ENCODE assay signal across 11 cellular contexts in the genomic region with DNA sequence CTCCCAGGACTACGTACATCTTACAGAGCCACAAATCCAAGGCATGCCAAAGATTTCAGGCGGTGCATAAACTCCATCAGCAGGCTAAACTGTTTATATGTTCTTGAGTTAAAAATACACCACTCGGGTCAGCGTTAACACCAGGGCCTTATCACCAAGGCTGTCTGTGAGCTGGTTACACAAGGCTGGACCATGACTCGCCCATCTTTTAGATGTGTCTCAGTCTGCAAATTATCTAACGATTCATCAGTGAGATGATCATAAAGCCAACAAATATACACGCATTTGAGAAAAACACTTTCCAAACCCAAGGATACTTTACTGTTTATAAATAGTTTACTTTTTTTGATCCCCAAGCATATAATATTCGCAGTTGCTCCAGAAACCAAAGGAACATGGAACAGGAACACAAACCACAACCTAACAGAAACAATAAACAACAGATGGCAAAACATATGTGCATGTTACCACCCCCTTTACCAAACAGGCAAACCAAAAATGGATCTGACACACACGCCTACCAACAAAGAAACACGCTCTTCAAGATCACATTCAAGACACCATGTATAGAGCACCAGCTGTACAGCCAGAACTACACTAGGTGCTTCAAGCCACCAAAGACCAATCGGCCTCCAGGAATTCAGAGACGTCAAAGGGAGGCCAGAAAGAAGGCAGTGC. TPM values are rescaled to one million over a fixed set of nuclear protein-coding genes. Genes with fewer than 3 reads are reported as not detected.
DNase-seq lines count a peak whose midpoint lies in the region; ATAC-seq and TF ChIP-seq lines count a peak whose summit lies in the region.
"Had no signal": no experiment of that assay in that cellular context is flagged by ENCODE, and none has a peak within 500 bp of the region (broad histone marks: within the 10 kb centered on the region; RNA-seq: fewer than 3 reads in every experiment).

No MANE protein-coding gene starts in this region.

- H3K14ac ChIP-seq in mesenchymal stem cell (ENCODE audit: low read length in 2 of 2), result no peak overlapping the region

- H4K91ac ChIP-seq in mesenchymal stem cell (ENCODE audit: low read length), result no peak overlapping the region

- POLR2A ChIA-PET in MCF 10A (lab: Yijun Ruan, JAX), result interaction anchor here (1.3 kb wide), 1 partner anchor 44 kb away, joined by 4 read pairs; no protein-coding TSS in a partner anchor

- intact Hi-C loops in MCF 10A (cut with micrococcal nuclease), result no loop called here
- intact Hi-C loops in mammary epithelial cell (cut with micrococcal nuclease), result no loop called here

- no peaks in the 10 kb centered on the region for H3K9me3 Mint-ChIP-seq in MCF 10A (ENCODE audit: unreplicated experiment)
- H3K9me3 Mint-ChIP-seq in chondrocyte (ENCODE audit: low read depth), result no peaks in the 10 kb centered on the region

- H2AFZ ChIP-seq in mammary epithelial cell (ENCODE audit: low read depth, low read length) (no peak overlapping the region), mesenchymal stem cell (ENCODE audit: low read depth, low read length) (no peak overlapping the region)

- peak overlapping the region in 1 of 2 experiments; percentile 99 for H2BK12ac ChIP-seq in mesenchymal stem cell (ENCODE audit: low read length in 2 of 2)

- BruUV-seq in MCF 10A (replicated peaks; lab: Mats Ljungman, UMichigan) (no TSS peak), mammary epithelial cell (replicated peaks; lab: Mats Ljungman, UMichigan) (no TSS peak)

- no peak overlapping the region for H3K4me2 ChIP-seq in mammary epithelial cell (ENCODE audit: insufficient read depth, low read depth, low read length)
- H3K4me2 ChIP-seq in mesenchymal stem cell (ENCODE audit: low read length, poor library complexity, severe bottlenecking), result no peak overlapping the region

- H3K4me3 Mint-ChIP-seq in MCF 10A (ENCODE audit: unreplicated experiment) (no peak overlapping the region), chondrocyte (ENCODE audit: unreplicated experiment) (peak overlapping the region; percentile 26)

- H3K36me3 Mint-ChIP-seq in MCF 10A (ENCODE audit: insufficient read depth, unreplicated experiment) (peaks cover 9% of the 10 kb centered on the region), chondrocyte (ENCODE audit: low read depth) (no peaks in the 10 kb centered on the region)

- H4K20me1 ChIP-seq in mammary epithelial cell (ENCODE audit: insufficient read depth, low read length), result no peaks in the 10 kb centered on the region

- no peak overlapping the region for H3K27ac ChIP-seq in mammary epithelial cell (ENCODE audit: insufficient read depth, low read depth, low read length)
- no peak overlapping the region for H3K27ac ChIP-seq in mesenchymal stem cell (ENCODE audit: low read length, poor library complexity, severe bottlenecking)

- no peak for DNase-seq in MCF 10A (ENCODE audit: unreplicated experiment)
- DNase-seq in mammary epithelial cell, result no peak
- no peak for DNase-seq in chondrocyte (ENCODE audit: low spot score)
- DNase-seq in mesenchymal stem cell, result peak; percentile 93
- no peak for DNase-seq in DMS79 treated with DMSO at 0.1 percent for 48 hours (lab: John Stamatoyannopoulos, UW)
- no peak for DNase-seq in iPS-NIHi7 (ENCODE audit: extremely low spot score)
- DNase-seq: Karpas-422, SIG-M5 had no signal

- H3K79me2 ChIP-seq in mammary epithelial cell (ENCODE audit: insufficient read depth, low read length), result peaks cover 6% of the 10 kb centered on the region

- no peaks in the 10 kb centered on the region for H3K27me3 Mint-ChIP-seq in MCF 10A (ENCODE audit: insufficient read depth, unreplicated experiment)
- H3K27me3 Mint-ChIP-seq in chondrocyte (ENCODE audit: low read depth), result no peaks in the 10 kb centered on the region

- in situ Hi-C loops in mammary epithelial cell (cut with MboI; ENCODE audit: low sequenced_read_pairs in 2 of 2), result no loop called here

- H3K18ac ChIP-seq in mesenchymal stem cell (ENCODE audit: low read depth in 1 of 2, low read length in 2 of 2), result peak overlapping the region in 1 of 2 experiments; percentile 89

- ATAC-seq in GM19351 (IDR thresholded peaks at IDR 0.05; ENCODE audit: unreplicated experiment) (no peak), HG02759 (IDR thresholded peaks at IDR 0.05; ENCODE audit: unreplicated experiment) (no peak)
- ATAC-seq: sciatic nerve had no signal

- no peak overlapping the region for H3K4me3 ChIP-seq in mammary epithelial cell (replicated peaks in 1 of 3; ENCODE audit: insufficient read depth in 1 of 3, low read depth in 2 of 3, low read length in 3 of 3)
- no peak overlapping the region for H3K4me3 ChIP-seq in mesenchymal stem cell (ENCODE audit: insufficient read depth in 1 of 2, low read depth in 1 of 2, low read length in 2 of 2)

- dilution Hi-C loops in mammary epithelial cell (cut with HindIII; ENCODE audit: low sequenced_read_pairs), result no loop called here

- no peak overlapping the region for H3K23ac ChIP-seq in mesenchymal stem cell (ENCODE audit: low read length in 2 of 2)

- H3K9ac ChIP-seq in mammary epithelial cell (ENCODE audit: insufficient read depth, low read length), result no peak overlapping the region
- H3K9ac ChIP-seq in mesenchymal stem cell (ENCODE audit: low read length), result no peak overlapping the region

- H3K4me1 ChIP-seq in mammary epithelial cell (ENCODE audit: insufficient read depth, low read length) (no peaks in the 10 kb centered on the region), mesenchymal stem cell (ENCODE audit: control insufficient read depth, insufficient read depth, low read depth, low read length) (peaks cover 25% of the 10 kb centered on the region)

- TF ChIP-seq CTCF in MCF 10A (IDR thresholded peaks at IDR 0.05; ENCODE audit: unreplicated experiment) (no peak), mammary epithelial cell (conservative IDR thresholded peaks at IDR 0.05 in 1 of 2, IDR thresholded peaks at IDR 0.05 in 1 of 2; ENCODE audit: extremely low read depth in 1 of 2, insufficient read depth in 1 of 2, low read depth in 1 of 2, low read length in 2 of 2) (no peak), chondrocyte (IDR thresholded peaks at IDR 0.05) (no peak)

- H3K9me3 ChIP-seq in mammary epithelial cell (replicated peaks; ENCODE audit: insufficient read depth, low read length) (no peaks in the 10 kb centered on the region), mesenchymal stem cell (ENCODE audit: control insufficient read depth, low read length) (no peaks in the 10 kb centered on the region)

- CTCF ChIA-PET in MCF 10A (lab: Yijun Ruan, JAX), result interaction anchor here (0.6 to 3.4 kb wide), 3 partner anchors 78 to 331 kb away, joined by 3 to 17 read pairs (median 3); no protein-coding TSS in a partner anchor
- CTCF ChIA-PET in mammary epithelial cell (lab: Charles Lee; ENCODE audit: low non-redundant PET), result no interaction called here

- peak overlapping the region; percentile 35 for H4K8ac ChIP-seq in mesenchymal stem cell (ENCODE audit: low read length)

- no peak overlapping the region for H2BK120ac ChIP-seq in mesenchymal stem cell (ENCODE audit: low read depth, low read length)

- WGBS in mammary epithelial cell (ENCODE audit: low coverage, missing lambda C conversion rate), result 89% methylated on average over 12 of the region's 12 CpGs
- WGBS in mesenchymal stem cell, result 23% methylated on average over 12 of the region's 12 CpGs

- peaks cover 8% of the 10 kb centered on the region for H3K79me1 ChIP-seq in mesenchymal stem cell (replicated peaks; ENCODE audit: low read length, poor library complexity, severe bottlenecking)

- no peak overlapping the region for H2BK15ac ChIP-seq in mesenchymal stem cell (ENCODE audit: low read depth, poor library complexity, severe bottlenecking)

- H2BK5ac ChIP-seq in mesenchymal stem cell (ENCODE audit: low read depth, low read length, poor library complexity, severe bottlenecking), result no peak overlapping the region

- peak overlapping the region in 1 of 2 experiments; percentile 70 for H3K4ac ChIP-seq in mesenchymal stem cell (ENCODE audit: low read depth in 1 of 2, low read length in 2 of 2)

- H2AK5ac ChIP-seq in mesenchymal stem cell (ENCODE audit: low read length, severe bottlenecking), result no peak overlapping the region

- H3K36me3 ChIP-seq in mammary epithelial cell (ENCODE audit: insufficient read depth, low read length), result no peaks in the 10 kb centered on the region
- peaks cover 0 to 3% of the 10 kb centered on the region in 2 experiments for H3K36me3 ChIP-seq in mesenchymal stem cell (ENCODE audit: control insufficient read depth in 1 of 2, insufficient read depth in 2 of 2, low read depth in 1 of 2, low read length in 2 of 2)

- H3K27me3 ChIP-seq in mammary epithelial cell (ENCODE audit: insufficient read depth, low read length), result no peaks in the 10 kb centered on the region
- no peaks in the 10 kb centered on the region for H3K27me3 ChIP-seq in mesenchymal stem cell (ENCODE audit: control insufficient read depth in 1 of 2, insufficient read depth in 1 of 2, low read length in 2 of 2)

- H3K4me1 Mint-ChIP-seq in MCF 10A (ENCODE audit: insufficient read depth, unreplicated experiment) (peaks cover 24% of the 10 kb centered on the region), chondrocyte (ENCODE audit: low read depth) (peaks cover 92% of the 10 kb centered on the region)

- H3K27ac Mint-ChIP-seq in MCF 10A (ENCODE audit: low read depth, unreplicated experiment) (peak overlapping the region; percentile 59), chondrocyte (ENCODE audit: unreplicated experiment) (peak overlapping the region; percentile 96)

RNA-seq across cellular contexts. Expression of a gene that starts 15.4 kb away (rescaled TPM):
- total RNA-seq in MCF 10A (2022) (15.2 and 17.2 TPM in 2 replicates), mammary epithelial cell (10 to 100 TPM; 11.7 to 15.3 TPM), chondrocyte (66.8 to 111 TPM (median 108 TPM) in 3 replicates)
- 10.4 TPM for polyA plus RNA-seq in mammary epithelial cell
- polyA minus RNA-seq in mammary epithelial cell, result 82.8 TPM
- 11.6 TPM for polyA plus RNA-seq in mesenchymal stem cell (2013, experiment 1 of 2)
- polyA plus RNA-seq in mesenchymal stem cell (2013, experiment 2 of 2), result 12.2 TPM
